Comparison of ENCODE assay signal across 11 cellular contexts in the genomic region with DNA sequence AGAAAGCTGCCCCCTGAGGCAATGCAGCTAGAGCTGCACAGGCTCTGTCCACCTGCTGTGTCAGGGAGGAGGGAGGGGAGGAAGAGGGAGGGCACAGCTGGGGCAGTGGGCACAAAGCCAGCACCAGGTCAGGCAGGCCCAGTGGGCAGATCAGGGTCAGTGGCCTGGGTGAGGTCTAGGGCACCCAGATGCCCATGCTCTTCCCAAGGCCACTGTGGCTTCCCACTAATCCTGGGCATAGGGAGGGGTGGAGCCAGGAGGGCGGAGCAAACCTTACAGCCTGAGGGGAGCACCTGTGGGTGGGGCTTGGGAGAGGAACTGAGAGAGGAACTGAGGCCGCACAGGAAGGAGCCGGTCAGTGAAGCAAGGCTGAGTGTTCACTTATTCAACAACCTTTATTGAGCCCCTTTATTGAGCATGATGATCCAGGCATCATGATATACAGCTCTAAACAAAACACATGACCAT. TPM values are rescaled to one million over a fixed set of nuclear protein-coding genes. Genes with fewer than 3 reads are reported as not detected.
A peak's percentile ranks its signal among the peaks of the same experiment; 100 is the strongest.
DNase-seq lines count a peak whose midpoint lies in the region; ATAC-seq and TF ChIP-seq lines count a peak whose summit lies in the region.
"Had no signal": no experiment of that assay in that cellular context is flagged by ENCODE, and none has a peak within 500 bp of the region (broad histone marks: within the 10 kb centered on the region; RNA-seq: fewer than 3 reads in every experiment).

No MANE protein-coding gene starts in this region.

- intact Hi-C loops in activated CD4-positive, alpha-beta T cell treated with anti-CD3 and anti-CD28 coated beads, Interleukin-2, amount 10 ng/mL, durations not matched to agents 24 days and 14 days (cut with micrococcal nuclease) = loop anchor here (5.0 kb wide), 1 partner anchor 116 kb away; no protein-coding TSS in a partner anchor

- H3K9me3 ChIP-seq in OCI-LY3 (ENCODE audit: insufficient read depth, low read length) (no peaks in the 10 kb centered on the region), osteoblast (ENCODE audit: low read depth, low read length) (no peaks in the 10 kb centered on the region)

- H3K79me2 ChIP-seq in OCI-LY3 (ENCODE audit: low read length) (no peaks in the 10 kb centered on the region), osteoblast (ENCODE audit: insufficient read depth, low read length) (no peaks in the 10 kb centered on the region)

- peak; percentile 82 for DNase-seq in GM10266 (ENCODE audit: extremely low spot score)
- no peak for DNase-seq in osteoblast (ENCODE audit: insufficient read length, low spot score, missing footprints)
- DNase-seq in activated CD4-positive, alpha-beta T cell treated with anti-CD3 and anti-CD28 coated beads, Interleukin-2, amount 10 ng/mL, durations not matched to agents 24 days and 14 days = no peak
- no peak for DNase-seq in SW480 (ENCODE audit: low spot score)
- no peak for DNase-seq in Kasumi-1 (lab: John Stamatoyannopoulos, UW)
- DNase-seq: IMR-90 had no signal

- H3K4me2 ChIP-seq in OCI-LY3 (ENCODE audit: low read length) = peak overlapping the region; percentile 85
- H3K4me2 ChIP-seq in osteoblast (ENCODE audit: insufficient read depth, low read length) = no peak overlapping the region

- H3K36me3 ChIP-seq in OCI-LY3 (replicated peaks; ENCODE audit: low read depth, low read length) = no peaks in the 10 kb centered on the region
- no peaks in the 10 kb centered on the region for H3K36me3 ChIP-seq in osteoblast (ENCODE audit: insufficient read depth, low read length)

- H3K36me3 Mint-ChIP-seq in activated CD4-positive, alpha-beta T cell treated with anti-CD3 and anti-CD28 coated beads, Interleukin-2, amount 10 ng/mL, durations not matched to agents 24 days and 14 days (ENCODE audit: low read depth) = no peaks in the 10 kb centered on the region

- peak overlapping the region; percentile 58 for H3K4me3 ChIP-seq in OCI-LY3 (ENCODE audit: low read length)
- no peak overlapping the region for H3K4me3 ChIP-seq in osteoblast (ENCODE audit: insufficient read depth, low read length)

- H3K9ac ChIP-seq in OCI-LY3 (ENCODE audit: low read length) = peak overlapping the region; percentile 66

- ATAC-seq in GM19452 (IDR thresholded peaks at IDR 0.05; ENCODE audit: unreplicated experiment) = peak; percentile 95
- ATAC-seq in HG03060 (IDR thresholded peaks at IDR 0.05; ENCODE audit: low read depth, unreplicated experiment) = peak; percentile 87

- no peak overlapping the region for H3K4me3 Mint-ChIP-seq in activated CD4-positive, alpha-beta T cell treated with anti-CD3 and anti-CD28 coated beads, Interleukin-2, amount 10 ng/mL, durations not matched to agents 24 days and 14 days
- H3K4me3 Mint-ChIP-seq: central memory CD8-positive, alpha-beta T cell had no signal

- no peaks in the 10 kb centered on the region for H3K9me3 Mint-ChIP-seq in activated CD4-positive, alpha-beta T cell treated with anti-CD3 and anti-CD28 coated beads, Interleukin-2, amount 10 ng/mL, durations not matched to agents 24 days and 14 days
- H3K9me3 Mint-ChIP-seq: central memory CD8-positive, alpha-beta T cell had no signal

- H3K27ac Mint-ChIP-seq in activated CD4-positive, alpha-beta T cell treated with anti-CD3 and anti-CD28 coated beads, Interleukin-2, amount 10 ng/mL, durations not matched to agents 24 days and 14 days = no peak overlapping the region

- H3K4me1 ChIP-seq in OCI-LY3 (ENCODE audit: low read length) (peaks cover 44% of the 10 kb centered on the region), osteoblast (ENCODE audit: insufficient read depth, low read length) (no peaks in the 10 kb centered on the region)

- H4K20me1 ChIP-seq in OCI-LY3 (ENCODE audit: insufficient read depth, low read length) (no peaks in the 10 kb centered on the region), osteoblast (ENCODE audit: insufficient read depth, low read length) (no peaks in the 10 kb centered on the region)

- 0 out of 2 replicates have a peak, but pooled peaks cover 3% of the 10 kb centered on the region for H3K27me3 ChIP-seq in OCI-LY3 (ENCODE audit: low read depth, low read length)
- H3K27me3 ChIP-seq in osteoblast (ENCODE audit: insufficient read depth, low read length) = peaks cover 67% of the 10 kb centered on the region

- H2AFZ ChIP-seq in OCI-LY3 (ENCODE audit: low read depth, low read length) = peak overlapping the region; percentile 45; the same call in 1 of the 2 replicates
- no peak overlapping the region for H2AFZ ChIP-seq in osteoblast (ENCODE audit: low read length)

- TF ChIP-seq CTCF in GM10266 (IDR thresholded peaks at IDR 0.05; ENCODE audit: control insufficient read depth, insufficient read depth, low read depth, missing control alignments) (no peak), OCI-LY3 (IDR thresholded peaks at IDR 0.05; ENCODE audit: low read depth, low read length) (no peak), osteoblast (IDR thresholded peaks at IDR 0.05; ENCODE audit: extremely low read depth, low read depth, low read length) (no peak)

- H3K4me1 Mint-ChIP-seq in activated CD4-positive, alpha-beta T cell treated with anti-CD3 and anti-CD28 coated beads, Interleukin-2, amount 10 ng/mL, durations not matched to agents 24 days and 14 days = no peaks in the 10 kb centered on the region
- H3K4me1 Mint-ChIP-seq: central memory CD8-positive, alpha-beta T cell had no signal

- H3K27me3 Mint-ChIP-seq in activated CD4-positive, alpha-beta T cell treated with anti-CD3 and anti-CD28 coated beads, Interleukin-2, amount 10 ng/mL, durations not matched to agents 24 days and 14 days = peaks cover 11% of the 10 kb centered on the region

- H3K27ac ChIP-seq in OCI-LY3 (ENCODE audit: low read length) = peak overlapping the region; percentile 82
- no peak overlapping the region for H3K27ac ChIP-seq in osteoblast (ENCODE audit: low read depth, low read length)

RNA-seq across cellular contexts. Expression of gene RHCG, which starts 55.1 kb away (rescaled TPM):
- total RNA-seq in osteoblast = not detected in 2 replicates
- total RNA-seq in activated CD4-positive, alpha-beta T cell treated with anti-CD3 and anti-CD28 coated beads, Interleukin-2, amount 10 ng/mL, durations not matched to agents 24 days and 14 days = not detected in 2 replicates
- total RNA-seq: IMR-90, skeletal muscle tissue had no signal
